In the genomic region with DNA sequence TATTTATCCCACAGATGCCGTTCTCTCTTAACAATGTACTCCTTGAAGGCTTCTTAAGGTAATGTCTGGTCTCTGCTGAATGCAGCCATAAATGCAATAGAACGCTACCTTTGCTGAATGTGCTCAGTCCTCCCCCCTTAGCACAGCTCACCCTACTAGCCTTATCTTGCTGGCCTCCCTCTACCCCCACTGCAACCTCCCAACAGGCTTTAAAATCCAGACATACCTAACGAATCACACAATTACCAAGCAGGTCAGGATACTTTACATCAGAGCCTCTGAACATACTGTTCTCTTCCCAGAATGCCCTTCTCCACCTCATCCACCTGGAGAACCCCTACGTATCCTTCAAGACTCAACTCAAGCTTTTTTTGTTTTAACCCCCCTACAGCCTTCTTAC, we compare ENCODE assay signal across 1 cellular context.
TF ChIP-seq lines count a peak whose summit lies in the region.

No MANE protein-coding gene starts in this region.

TF ChIP-seq in K562, 482 proteins besides CTCF, POLR2A, EP300 and RAD21:
- TF ChIP-seq CBFA2T3 (IDR thresholded peaks at IDR 0.05) (0 out of 2 replicates have a peak, but pooled peaks have one; percentile 11), ZNF384 (IDR thresholded peaks at IDR 0.05; ENCODE audit: low read depth, low read length) (no peak), ARID1B (IDR thresholded peaks at IDR 0.05) (0 out of 2 replicates have a peak, but pooled peaks have one; percentile 20), EHMT2 (IDR thresholded peaks at IDR 0.05) (0 out of 2 replicates have a peak, but pooled peaks have one; percentile 39)
